Comparison of ENCODE assay signal across 7 cellular contexts in genomic region chr17:75124041-75124818, GRCh38. TPM values are rescaled to one million over a fixed set of nuclear protein-coding genes. Genes with fewer than 3 reads are reported as not detected.
DNase-seq lines count a peak whose midpoint lies in the region; ATAC-seq and TF ChIP-seq lines count a peak whose summit lies in the region.

No MANE protein-coding gene starts in this region.

- CTCF ChIA-PET in activated CD4-positive, alpha-beta T cell treated with anti-CD3 and anti-CD28 coated beads for 36 hours (lab: Charles Lee), result interaction anchor here (0.5 to 4.5 kb wide), 12 partner anchors 10 to 362 kb away, joined by 3 to 55 read pairs (median 4); no protein-coding TSS in a partner anchor

- H3K4me3 ChIP-seq in endodermal cell (ENCODE audit: low read length) (no peak overlapping the region), urinary bladder (ENCODE audit: low read depth, low read length) (no peak overlapping the region)

- no peak for TF ChIP-seq CTCF in endodermal cell (conservative IDR thresholded peaks at IDR 0.05)

- H3K36me3 ChIP-seq in endodermal cell (ENCODE audit: control insufficient read depth, insufficient read depth, low read length) (peaks cover 47% of the 10 kb centered on the region), urinary bladder (ENCODE audit: insufficient read depth) (no peaks in the 10 kb centered on the region)

- peak; percentile 69 for DNase-seq in LHCN-M2 (ENCODE audit: low read depth)
- DNase-seq in activated CD4-positive, alpha-beta T cell treated with anti-CD3 and anti-CD28 coated beads for 36 hours, result peak; percentile 88
- DNase-seq in endodermal cell, result no peak
- DNase-seq in nucleus accumbens (lab: John Stamatoyannopoulos, UW), result peak in 34 of 56 donors; percentile 5 to 71 (median 33)

- intact Hi-C loops in activated CD4-positive, alpha-beta T cell treated with anti-CD3 and anti-CD28 coated beads for 36 hours (cut with DNase I, micrococcal nuclease), result no loop called here

- peaks cover 27% of the 10 kb centered on the region for H3K4me1 Mint-ChIP-seq in activated CD4-positive, alpha-beta T cell treated with anti-CD3 and anti-CD28 coated beads for 36 hours
- no peaks in the 10 kb centered on the region for H3K4me1 Mint-ChIP-seq in endodermal cell

- peaks cover 16% of the 10 kb centered on the region for H3K36me3 Mint-ChIP-seq in activated CD4-positive, alpha-beta T cell treated with anti-CD3 and anti-CD28 coated beads for 36 hours (ENCODE audit: low read depth)
- peaks cover 38% of the 10 kb centered on the region for H3K36me3 Mint-ChIP-seq in endodermal cell (ENCODE audit: low read depth)

- no peak overlapping the region for H3K9ac ChIP-seq in endodermal cell (ENCODE audit: extremely low read depth, low read length, poor library complexity, severe bottlenecking)

- no peaks in the 10 kb centered on the region for H3K27me3 Mint-ChIP-seq in activated CD4-positive, alpha-beta T cell treated with anti-CD3 and anti-CD28 coated beads for 36 hours
- H3K27me3 Mint-ChIP-seq in endodermal cell (ENCODE audit: insufficient read depth), result no peaks in the 10 kb centered on the region

- WGBS in endodermal cell (ENCODE audit: insufficient coverage in 1 of 2, insufficient read length in 1 of 2), 2 experiments, result 96 to 97% methylated on average over 9 to 19 of the region's 19 CpGs
- WGBS in urinary bladder, result 71% methylated on average over 19 of the region's 19 CpGs

- H3K27ac ChIP-seq in endodermal cell (ENCODE audit: low read depth, low read length), result no peak overlapping the region
- peak overlapping the region; percentile 19 for H3K27ac ChIP-seq in urinary bladder (ENCODE audit: low read depth)

- H3K9me3 Mint-ChIP-seq in activated CD4-positive, alpha-beta T cell treated with anti-CD3 and anti-CD28 coated beads for 36 hours (ENCODE audit: low read depth), result no peaks in the 10 kb centered on the region
- H3K9me3 Mint-ChIP-seq in endodermal cell, result no peaks in the 10 kb centered on the region

- peak overlapping the region; percentile 94 for H3K27ac Mint-ChIP-seq in activated CD4-positive, alpha-beta T cell treated with anti-CD3 and anti-CD28 coated beads for 36 hours
- H3K27ac Mint-ChIP-seq in endodermal cell, result peak overlapping the region; percentile 44

- no peaks in the 10 kb centered on the region for H3K27me3 ChIP-seq in endodermal cell (ENCODE audit: control insufficient read depth, insufficient read depth, low read length, poor library complexity, severe bottlenecking)

- POLR2A ChIA-PET in activated CD4-positive, alpha-beta T cell treated with anti-CD3 and anti-CD28 coated beads for 36 hours (lab: Charles Lee), result interaction anchor here (0.5 to 1.3 kb wide), 5 partner anchors 8 to 155 kb away, joined by 3 to 8 read pairs (median 4); no protein-coding TSS in a partner anchor

- H3K9me3 ChIP-seq in endodermal cell (ENCODE audit: control insufficient read depth, low read length), result no peaks in the 10 kb centered on the region

- H3K4me3 Mint-ChIP-seq in activated CD4-positive, alpha-beta T cell treated with anti-CD3 and anti-CD28 coated beads for 36 hours, result peak overlapping the region; percentile 44
- no peak overlapping the region for H3K4me3 Mint-ChIP-seq in endodermal cell

- H3K4me1 ChIP-seq in endodermal cell (ENCODE audit: control insufficient read depth, insufficient read depth, low read length) (no peaks in the 10 kb centered on the region), urinary bladder (ENCODE audit: insufficient read depth) (no peaks in the 10 kb centered on the region)

- peak; percentile 97 for ATAC-seq in activated CD4-positive, alpha-beta T cell treated with anti-CD3 and anti-CD28 coated beads for 36 hours
- ATAC-seq in HG03342 (IDR thresholded peaks at IDR 0.05; ENCODE audit: unreplicated experiment), result no peak
- ATAC-seq in GM18861 (IDR thresholded peaks at IDR 0.05; ENCODE audit: unreplicated experiment), result no peak

RNA-seq across cellular contexts. Expression of gene NT5C, which starts 7.3 kb away (rescaled TPM):
- total RNA-seq in LHCN-M2 (2014; rRNA removed) (108 TPM in 2 replicates), endodermal cell (10 to 100 TPM; 69.1 to 80.3 TPM), urinary bladder (29.8 TPM)
- 75.8 TPM for polyA plus RNA-seq in LHCN-M2 (2012)
- 10 to 100 TPM; 51.7 to 61.5 TPM for total RNA-seq in activated CD4-positive, alpha-beta T cell treated with anti-CD3 and anti-CD28 coated beads for 36 hours
- 71.1 TPM for polyA plus RNA-seq in endodermal cell (2013, experiment 1 of 2)
- polyA plus RNA-seq in endodermal cell (2013, experiment 2 of 2), result 57.0 TPM
- polyA plus RNA-seq in urinary bladder, result 82.1 TPM

RNA-seq across cellular contexts. Expression of gene ARMC7, which starts 14.5 kb away (rescaled TPM):
- total RNA-seq in LHCN-M2 (2014; rRNA removed) (2.3 and 5.1 TPM in 2 replicates), endodermal cell (10 to 100 TPM; 20.0 to 26.6 TPM), urinary bladder (2.5 TPM)
- polyA plus RNA-seq in LHCN-M2 (2012), result 7.6 TPM
- 1 to 10 TPM; 6.7 to 7.7 TPM for total RNA-seq in activated CD4-positive, alpha-beta T cell treated with anti-CD3 and anti-CD28 coated beads for 36 hours
- polyA plus RNA-seq in endodermal cell (2013, experiment 1 of 2), result 14.0 TPM
- 12.3 TPM for polyA plus RNA-seq in endodermal cell (2013, experiment 2 of 2)
- polyA plus RNA-seq in urinary bladder, result 9.6 TPM

RNA-seq across cellular contexts. Expression of gene JPT1, which starts 30.1 kb away (rescaled TPM):
- total RNA-seq in LHCN-M2 (2014; rRNA removed) (281 and 311 TPM in 2 replicates), endodermal cell (100 to 1,000 TPM; 148 to 156 TPM), urinary bladder (49.8 TPM)
- polyA plus RNA-seq in LHCN-M2 (2012), result 516 TPM
- total RNA-seq in activated CD4-positive, alpha-beta T cell treated with anti-CD3 and anti-CD28 coated beads for 36 hours, result 100 to 1,000 TPM; 234 to 238 TPM
- 352 TPM for polyA plus RNA-seq in endodermal cell (2013, experiment 1 of 2)
- 339 TPM for polyA plus RNA-seq in endodermal cell (2013, experiment 2 of 2)
- polyA plus RNA-seq in urinary bladder, result 43.9 TPM

RNA-seq across cellular contexts. Expression of gene SLC16A5, which starts 36.5 kb away (rescaled TPM):
- total RNA-seq in LHCN-M2 (2014; rRNA removed), result 0.11 TPM in 1 of 2 replicates, not detected in the other
- 0.79 TPM for polyA plus RNA-seq in LHCN-M2 (2012)
- total RNA-seq in activated CD4-positive, alpha-beta T cell treated with anti-CD3 and anti-CD28 coated beads for 36 hours, result 1 to 10 TPM; 6.0 to 6.5 TPM
- total RNA-seq in endodermal cell, result 10 to 100 TPM; 28.8 to 54.0 TPM
- polyA plus RNA-seq in endodermal cell (2013, experiment 1 of 2), result 10.8 TPM
- polyA plus RNA-seq in endodermal cell (2013, experiment 2 of 2), result 7.6 TPM
- total RNA-seq in urinary bladder, result 17.6 TPM
- polyA plus RNA-seq in urinary bladder, result 13.2 TPM

RNA-seq across cellular contexts. Expression of gene SUMO2, which starts 58.5 kb away (rescaled TPM):
- total RNA-seq in LHCN-M2 (2014; rRNA removed), result 104 and 109 TPM in 2 replicates
- 306 TPM for polyA plus RNA-seq in LHCN-M2 (2012)
- total RNA-seq in activated CD4-positive, alpha-beta T cell treated with anti-CD3 and anti-CD28 coated beads for 36 hours, result 100 to 1,000 TPM; 594 to 727 TPM
- 100 to 1,000 TPM; 586 to 714 TPM for total RNA-seq in endodermal cell
- 640 TPM for polyA plus RNA-seq in endodermal cell (2013, experiment 1 of 2)
- polyA plus RNA-seq in endodermal cell (2013, experiment 2 of 2), result 584 TPM
- 150 TPM for total RNA-seq in urinary bladder
- polyA plus RNA-seq in urinary bladder, result 98.3 TPM
